1 cellular context compared by ENCODE assay signal in the genomic region with DNA sequence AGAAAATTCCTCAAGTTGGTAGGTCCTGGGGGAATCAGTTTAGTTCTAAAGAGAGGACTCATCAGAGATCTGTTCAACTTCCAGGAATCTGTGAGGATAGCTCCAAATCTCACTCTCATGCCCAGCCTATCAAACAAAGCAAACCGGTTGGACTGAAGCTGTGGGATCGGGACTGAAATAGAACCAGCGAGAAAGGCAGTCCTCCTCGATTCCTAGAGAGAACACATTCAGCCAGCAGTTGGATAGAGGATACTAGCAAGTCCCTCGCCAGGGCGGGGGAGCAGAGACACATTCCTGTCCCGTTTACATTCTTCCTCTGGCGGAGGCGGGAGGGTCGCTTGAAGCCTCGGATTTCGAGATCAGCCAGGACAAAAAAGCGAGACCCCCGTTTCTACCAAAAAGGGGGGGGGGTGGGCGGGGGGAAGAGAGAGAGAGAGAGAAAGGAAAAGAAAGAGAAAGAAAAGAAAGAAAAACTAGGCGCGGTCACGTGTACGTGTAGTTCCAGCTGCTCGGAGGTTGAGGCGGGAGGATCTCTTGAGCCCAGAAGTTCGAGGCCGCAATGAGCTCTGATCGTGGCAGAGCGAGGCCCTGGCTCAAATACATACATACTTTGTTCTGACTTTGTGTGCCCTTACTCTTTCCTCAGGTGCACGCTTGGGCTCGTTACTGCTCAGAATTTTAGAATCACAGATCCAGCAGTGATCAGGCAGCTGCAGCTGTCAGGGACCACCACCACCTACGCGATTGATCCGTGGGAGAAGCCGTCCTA.
TF ChIP-seq lines count a peak whose summit lies in the region.

No MANE protein-coding gene starts in this region.

TF ChIP-seq in K562, 482 proteins besides CTCF, POLR2A, EP300 and RAD21 (continued from another document):
- TF ChIP-seq, protein P1, sequence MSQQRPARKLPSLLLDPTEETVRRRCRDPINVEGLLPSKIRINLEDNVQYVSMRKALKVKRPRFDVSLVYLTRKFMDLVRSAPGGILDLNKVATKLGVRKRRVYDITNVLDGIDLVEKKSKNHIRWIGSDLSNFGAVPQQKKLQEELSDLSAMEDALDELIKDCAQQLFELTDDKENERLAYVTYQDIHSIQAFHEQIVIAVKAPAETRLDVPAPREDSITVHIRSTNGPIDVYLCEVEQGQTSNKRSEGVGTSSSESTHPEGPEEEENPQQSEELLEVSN (IDR thresholded peaks at IDR 0.05; ENCODE audit: borderline replicate concordance in 1 of 2, extremely low read depth in 1 of 2, insufficient read depth in 1 of 2, insufficient read length in 1 of 2, low read depth in 1 of 2, low read length in 1 of 2, poor library complexity in 1 of 2, severe bottlenecking in 1 of 2), result peak in 1 of 2 experiments; percentile 21
- no peak for TF ChIP-seq ZEB2 (IDR thresholded peaks at IDR 0.05)
- TF ChIP-seq, protein P2, sequence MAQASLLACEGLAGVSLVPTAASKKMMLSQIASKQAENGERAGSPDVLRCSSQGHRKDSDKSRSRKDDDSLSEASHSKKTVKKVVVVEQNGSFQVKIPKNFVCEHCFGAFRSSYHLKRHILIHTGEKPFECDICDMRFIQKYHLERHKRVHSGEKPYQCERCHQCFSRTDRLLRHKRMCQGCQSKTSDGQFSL (CRISPR knock-in tag; IDR thresholded peaks at IDR 0.05), result 0 out of 2 replicates have a peak, but pooled peaks have one; percentile 37
- TF ChIP-seq, protein P2 (tag; IDR thresholded peaks at IDR 0.05), result no peak
TF ChIP-seq in K562: peak in this region for 3.
